Comparison of ENCODE assay signal across 1 cellular context in genomic region chr16:1290032-1290431, GRCh38.
TF ChIP-seq lines count a peak whose summit lies in the region.

No MANE protein-coding gene starts in this region.

TF ChIP-seq in SK-N-SH treated with all-trans-retinoic acid at 6 μM for 48 hours, 23 proteins besides CTCF, POLR2A, EP300 and RAD21 (continued from another document):
- TF ChIP-seq POU6F1 (CRISPR knock-in tag; IDR thresholded peaks at IDR 0.05; ENCODE audit: borderline replicate concordance, low read depth) (no peak), GLIS3 (CRISPR knock-in tag; IDR thresholded peaks at IDR 0.05) (no peak), ZFP30 (CRISPR knock-in tag; IDR thresholded peaks at IDR 0.05) (no peak), CSRNP3 (CRISPR knock-in tag; IDR thresholded peaks at IDR 0.05) (no peak), ZFP3 (CRISPR knock-in tag; IDR thresholded peaks at IDR 0.05) (no peak), ISL1 (CRISPR knock-in tag; IDR thresholded peaks at IDR 0.05) (no peak)
